8 cellular contexts compared by ENCODE assay signal in genomic region chr5:149732500-149733128, GRCh38. TPM values are rescaled to one million over a fixed set of nuclear protein-coding genes. Genes with fewer than 3 reads are reported as not detected.
DNase-seq lines count a peak whose midpoint lies in the region; ATAC-seq and TF ChIP-seq lines count a peak whose summit lies in the region.

No MANE protein-coding gene starts in this region.

- peak overlapping the region; percentile 76 to 94 (median 86) for H3K4me3 ChIP-seq in liver (ENCODE audit: low read depth in 1 of 3, low read length in 3 of 3)
- H3K4me3 ChIP-seq in tibial nerve, result peak overlapping the region; percentile 50 to 94 (median 73)

- H3K36me3 ChIP-seq in liver (ENCODE audit: control insufficient read depth in 4 of 4, insufficient read depth in 3 of 4, low read depth in 1 of 4, low read length in 3 of 4) (no peaks in the 10 kb centered on the region), tibial nerve (no peaks in the 10 kb centered on the region)

- peaks cover 0 to 31% (median 11%) of the 10 kb centered on the region in 4 donors for H3K4me1 ChIP-seq in liver (ENCODE audit: control insufficient read depth in 4 of 4, insufficient read depth in 4 of 4, low read length in 3 of 4)
- peaks cover 0 to 30% (median 0%) of the 10 kb centered on the region in 4 donors for H3K4me1 ChIP-seq in tibial nerve

- intact Hi-C loops in MCF 10A (cut with micrococcal nuclease), result loop anchor here (5.0 kb wide), 2 partner anchors 45 to 75 kb away; no protein-coding TSS in a partner anchor

- no TSS peak for BruUV-seq in MCF 10A (replicated peaks; lab: Mats Ljungman, UMichigan)

- H3K4me1 Mint-ChIP-seq in activated CD8-positive, alpha-beta memory T cell treated with anti-CD3 and anti-CD28 coated beads, Interleukin-2, amount 10 ng/mL, durations not matched to agents 7 days and 5 days, result peaks cover 6% of the 10 kb centered on the region
- H3K4me1 Mint-ChIP-seq in MCF 10A (ENCODE audit: insufficient read depth, unreplicated experiment), result peaks cover 27% of the 10 kb centered on the region

- CTCF ChIA-PET in activated CD8-positive, alpha-beta memory T cell treated with anti-CD3 and anti-CD28 coated beads, Interleukin-2, amount 10 ng/mL, durations not matched to agents 7 days and 5 days (lab: Charles Lee), result interaction anchor here (0.7 to 1.6 kb wide), 6 partner anchors 8 to 102 kb away, joined by 3 to 6 read pairs (median 4); no protein-coding TSS in a partner anchor
- CTCF ChIA-PET in MCF 10A (lab: Yijun Ruan, JAX), result interaction anchor here (0.7 to 2.5 kb wide), 22 partner anchors 8 to 258 kb away, joined by 3 to 11 read pairs (median 4); no protein-coding TSS in a partner anchor

- TF ChIP-seq POLR2A in tibial nerve (IDR thresholded peaks at IDR 0.05), result no peak

- H3K9ac ChIP-seq in liver (ENCODE audit: low read depth in 1 of 2, low read length in 2 of 2), result peak overlapping the region; percentile 87 to 92

- H3K27ac ChIP-seq in liver (ENCODE audit: low read depth in 1 of 2, low read length in 2 of 2) (peak overlapping the region; percentile 99), tibial nerve (peak overlapping the region in 3 of 4 donors; percentile 13 to 78 (median 72))

- peaks cover 6% of the 10 kb centered on the region for H3K27me3 Mint-ChIP-seq in activated CD8-positive, alpha-beta memory T cell treated with anti-CD3 and anti-CD28 coated beads, Interleukin-2, amount 10 ng/mL, durations not matched to agents 7 days and 5 days
- no peaks in the 10 kb centered on the region for H3K27me3 Mint-ChIP-seq in MCF 10A (ENCODE audit: insufficient read depth, unreplicated experiment)

- TF ChIP-seq CTCF in MCF 10A (IDR thresholded peaks at IDR 0.05; ENCODE audit: unreplicated experiment) (no peak), liver (IDR thresholded peaks at IDR 0.05; ENCODE audit: low read depth, low read length, missing input control) (no peak), tibial nerve (IDR thresholded peaks at IDR 0.05) (no peak)

- TF ChIP-seq RAD21 in liver (IDR thresholded peaks at IDR 0.05), result peak in 1 of 2 donors; percentile 38

- no peak for TF ChIP-seq EP300 in tibial nerve (IDR thresholded peaks at IDR 0.05)

- WGBS in liver, result 20% methylated on average over 11 of the region's 11 CpGs
- 56 to 63% methylated on average over 11 of the region's 11 CpGs for WGBS in tibial nerve, 2 donors

- POLR2A ChIA-PET in MCF 10A (lab: Yijun Ruan, JAX), result interaction anchor here (0.6 to 7.6 kb wide), 35 partner anchors 8 to 288 kb away, joined by 3 to 274 read pairs (median 5); partner anchors contain the start of genes ARHGEF37, HMGXB3, SLC26A2 and TIGD6

- H3K36me3 Mint-ChIP-seq in activated CD8-positive, alpha-beta memory T cell treated with anti-CD3 and anti-CD28 coated beads, Interleukin-2, amount 10 ng/mL, durations not matched to agents 7 days and 5 days, result no peaks in the 10 kb centered on the region
- peaks cover 7% of the 10 kb centered on the region for H3K36me3 Mint-ChIP-seq in MCF 10A (ENCODE audit: insufficient read depth, unreplicated experiment)

- DNase-seq in activated CD8-positive, alpha-beta memory T cell treated with anti-CD3 and anti-CD28 coated beads, Interleukin-2, amount 10 ng/mL, durations not matched to agents 7 days and 5 days, result no peak
- no peak for DNase-seq in activated CD8-positive, alpha-beta memory T cell treated with anti-CD3 and anti-CD28 coated beads, Interleukin-2, amount 50 U/mL, for 4 hours
- DNase-seq in MCF 10A (ENCODE audit: unreplicated experiment) (peak; percentile 56), tibial nerve (ENCODE audit: low spot score in 2 of 2) (no peak), retina (no peak), NCI-H187 (lab: John Stamatoyannopoulos, UW) (no peak)

- H3K9me3 ChIP-seq in liver (ENCODE audit: control insufficient read depth in 4 of 4, low read length in 3 of 4), result no peaks in the 10 kb centered on the region
- H3K9me3 ChIP-seq in tibial nerve, result no peaks in the 10 kb centered on the region

- peak overlapping the region; percentile 76 for H3K4me3 Mint-ChIP-seq in activated CD8-positive, alpha-beta memory T cell treated with anti-CD3 and anti-CD28 coated beads, Interleukin-2, amount 10 ng/mL, durations not matched to agents 7 days and 5 days
- peak overlapping the region; percentile 94 for H3K4me3 Mint-ChIP-seq in MCF 10A (ENCODE audit: unreplicated experiment)

- no peaks in the 10 kb centered on the region for H3K27me3 ChIP-seq in liver (ENCODE audit: control insufficient read depth in 4 of 4, insufficient read depth in 4 of 4, low read length in 3 of 4)
- no peaks in the 10 kb centered on the region for H3K27me3 ChIP-seq in tibial nerve

- H3K9me3 Mint-ChIP-seq in activated CD8-positive, alpha-beta memory T cell treated with anti-CD3 and anti-CD28 coated beads, Interleukin-2, amount 10 ng/mL, durations not matched to agents 7 days and 5 days (ENCODE audit: low read depth), result no peaks in the 10 kb centered on the region
- H3K9me3 Mint-ChIP-seq in MCF 10A (ENCODE audit: unreplicated experiment), result no peaks in the 10 kb centered on the region

- H3K27ac Mint-ChIP-seq in activated CD8-positive, alpha-beta memory T cell treated with anti-CD3 and anti-CD28 coated beads, Interleukin-2, amount 10 ng/mL, durations not matched to agents 7 days and 5 days, result no peak overlapping the region
- H3K27ac Mint-ChIP-seq in MCF 10A (ENCODE audit: low read depth, unreplicated experiment), result peak overlapping the region; percentile 66

- no peak for ATAC-seq in activated CD8-positive, alpha-beta memory T cell treated with anti-CD3 and anti-CD28 coated beads, Interleukin-2, amount 10 ng/mL, durations not matched to agents 7 days and 5 days
- no peak for ATAC-seq in HG03354 (IDR thresholded peaks at IDR 0.05; ENCODE audit: poor library complexity, severe bottlenecking, unreplicated experiment)

TF ChIP-seq in liver, 16 proteins besides CTCF, POLR2A, EP300 and RAD21:
- peak; percentile 6 for TF ChIP-seq ZBTB33 (IDR thresholded peaks at IDR 0.05)
- TF ChIP-seq MAX (IDR thresholded peaks at IDR 0.05), result no peak
- peak; percentile 24 for TF ChIP-seq REST (IDR thresholded peaks at IDR 0.05)
- no peak for TF ChIP-seq YY1 (IDR thresholded peaks at IDR 0.05)
- peak; percentile 4 for TF ChIP-seq HNF4G (IDR thresholded peaks at IDR 0.05)
- TF ChIP-seq TAF1 (conservative IDR thresholded peaks at IDR 0.05), result peak; percentile 76
- TF ChIP-seq JUND (IDR thresholded peaks at IDR 0.05), result peak; percentile 10 to 15
- peak in 1 of 2 donors; percentile 51 for TF ChIP-seq HNF4A (conservative IDR thresholded peaks at IDR 0.05)

RNA-seq across cellular contexts. Expression of gene PPARGC1B, which starts 2.5 kb away (rescaled TPM):
- 1 to 10 TPM; 6.0 to 7.2 TPM for total RNA-seq in activated CD8-positive, alpha-beta memory T cell treated with anti-CD3 and anti-CD28 coated beads, Interleukin-2, amount 10 ng/mL, durations not matched to agents 7 days and 5 days
- total RNA-seq in MCF 10A (2022) (4.3 and 7.1 TPM in 2 replicates), liver (1 to 10 TPM in 1 of 2 donors, under 1 TPM in 1; 0.70 to 3.0 TPM), tibial nerve (1 to 10 TPM; 1.7 to 7.2 (median 3.3) TPM)
- 1 to 10 TPM in 1 of 2 donors, under 1 TPM in 1; 0.97 to 3.5 TPM for polyA plus RNA-seq in liver
